ENCODE assay signal across 8 cellular contexts in the genomic region with DNA sequence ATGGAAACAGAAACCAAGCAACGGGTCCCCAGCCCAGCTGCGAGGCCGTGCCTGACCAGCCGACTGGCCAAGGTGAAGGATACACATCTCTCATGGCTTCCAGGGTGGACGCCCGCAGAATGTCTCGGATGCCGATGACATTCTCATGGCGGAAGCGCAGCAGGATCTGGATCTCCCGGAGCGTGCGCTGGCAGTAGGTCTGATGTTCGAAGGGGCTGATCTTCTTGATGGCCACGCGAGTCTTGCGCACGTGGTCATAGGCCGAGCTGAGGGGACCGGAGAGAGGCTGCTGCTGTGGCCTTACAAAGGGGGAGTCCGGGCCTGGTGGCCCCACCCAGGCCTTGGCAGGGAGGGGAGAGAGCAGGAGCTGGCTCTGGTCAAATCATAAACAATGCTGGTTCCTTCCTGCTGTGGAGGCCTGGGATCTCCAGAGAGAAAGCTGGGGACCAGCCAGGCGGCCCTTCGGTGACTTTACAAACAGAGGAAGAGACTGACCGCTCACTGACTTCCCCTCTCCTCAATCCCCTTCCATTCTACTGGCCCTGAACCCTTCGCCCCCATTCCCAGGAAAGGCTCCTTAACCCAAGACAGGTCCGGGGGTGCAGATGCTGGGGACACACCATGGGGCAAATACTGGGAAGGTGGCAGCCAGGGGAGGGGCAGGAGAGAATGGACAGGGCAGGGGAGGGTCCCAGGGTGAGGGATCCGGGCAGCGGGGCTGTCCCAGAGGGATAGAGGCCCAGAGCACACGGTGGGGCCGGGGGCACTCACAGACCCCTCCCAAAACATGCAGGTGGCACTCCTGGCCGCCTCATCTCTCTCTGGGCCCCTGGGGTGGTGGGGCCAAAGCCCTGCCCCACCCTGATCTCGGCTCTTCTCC. TPM values are rescaled to one million over a fixed set of nuclear protein-coding genes. Genes with fewer than 3 reads are reported as not detected.
DNase-seq lines count a peak whose midpoint lies in the region; ATAC-seq and TF ChIP-seq lines count a peak whose summit lies in the region.

No MANE protein-coding gene starts in this region.

- H3K4me3 Mint-ChIP-seq in activated T-cell treated with anti-CD3 and anti-CD28 coated beads, Interleukin-2, amount 50 U/mL, for 72 hours: peak overlapping the region; percentile 95
- H3K4me3 Mint-ChIP-seq in type B pancreatic cell: peak overlapping the region; percentile 89

- H3K36me3 Mint-ChIP-seq in activated T-cell treated with anti-CD3 and anti-CD28 coated beads, Interleukin-2, amount 50 U/mL, for 72 hours (ENCODE audit: insufficient read depth in 2 of 2): peaks cover 0 to 6% of the 10 kb centered on the region in 2 donors
- peaks cover 3% of the 10 kb centered on the region for H3K36me3 Mint-ChIP-seq in type B pancreatic cell

- TF ChIP-seq CTCF in coronary artery (IDR thresholded peaks at IDR 0.05) (no peak), type B pancreatic cell (conservative IDR thresholded peaks at IDR 0.05) (no peak)

- peak overlapping the region; percentile 92 for H3K4me3 ChIP-seq in coronary artery

- peak overlapping the region; percentile 90 for H3K27ac Mint-ChIP-seq in activated T-cell treated with anti-CD3 and anti-CD28 coated beads, Interleukin-2, amount 50 U/mL, for 72 hours
- H3K27ac Mint-ChIP-seq in type B pancreatic cell: peak overlapping the region; percentile 85

- no peaks in the 10 kb centered on the region for H3K27me3 Mint-ChIP-seq in activated T-cell treated with anti-CD3 and anti-CD28 coated beads, Interleukin-2, amount 50 U/mL, for 72 hours (ENCODE audit: low read depth)
- H3K27me3 Mint-ChIP-seq in type B pancreatic cell: no peaks in the 10 kb centered on the region

- ATAC-seq in activated T-cell treated with anti-CD3 and anti-CD28 coated beads, Interleukin-2, amount 50 U/mL, for 72 hours (replicated peaks in 1 of 2): no peak
- no peak for ATAC-seq in GM21576 (IDR thresholded peaks at IDR 0.05; ENCODE audit: unreplicated experiment)

- peaks cover 28% of the 10 kb centered on the region for H3K4me1 Mint-ChIP-seq in activated T-cell treated with anti-CD3 and anti-CD28 coated beads, Interleukin-2, amount 50 U/mL, for 72 hours (ENCODE audit: low read depth)
- H3K4me1 Mint-ChIP-seq in type B pancreatic cell (ENCODE audit: unreplicated experiment): peaks cover 22% of the 10 kb centered on the region

- peak overlapping the region; percentile 64 to 97 for H3K27ac ChIP-seq in coronary artery

- no peak for DNase-seq in activated T-cell treated with anti-CD3 and anti-CD28 coated beads, Interleukin-2, amount 50 U/mL, for 72 hours
- DNase-seq in activated T-cell treated with anti-CD3 and anti-CD28 coated beads for 4 hours: no peak
- DNase-seq in coronary artery (ENCODE audit: low spot score): peak; percentile 81
- peak; percentile 47 for DNase-seq in medulla oblongata (ENCODE audit: extremely low spot score)
- no peak for DNase-seq in type B pancreatic cell (ENCODE audit: extremely low spot score, unreplicated experiment)
- DNase-seq in UCSD-AML1 (lab: John Stamatoyannopoulos, UW; ENCODE audit: unreplicated experiment): no peak
- no peak for DNase-seq in kidney glomerular epithelial cell (lab: John Stamatoyannopoulos, UW)

- H3K9me3 Mint-ChIP-seq in activated T-cell treated with anti-CD3 and anti-CD28 coated beads, Interleukin-2, amount 50 U/mL, for 72 hours: no peaks in the 10 kb centered on the region
- H3K9me3 Mint-ChIP-seq in type B pancreatic cell: no peaks in the 10 kb centered on the region

RNA-seq across cellular contexts. Expression of a gene that starts 1.0 kb away (rescaled TPM):
- total RNA-seq in activated T-cell treated with anti-CD3 and anti-CD28 coated beads, Interleukin-2, amount 50 U/mL, for 72 hours: 100 to 1,000 TPM in 1 of 2 donors, 10 to 100 TPM in 1; 84.8 to 103 TPM
- total RNA-seq in type B pancreatic cell (ENCODE audit: low replicate concordance): 79.6 and 88.0 TPM in 2 replicates

RNA-seq across cellular contexts. Expression of a gene that starts 8.6 kb away (rescaled TPM):
- 10 to 100 TPM; 13.9 to 20.5 TPM for total RNA-seq in activated T-cell treated with anti-CD3 and anti-CD28 coated beads, Interleukin-2, amount 50 U/mL, for 72 hours
- total RNA-seq in type B pancreatic cell (ENCODE audit: low replicate concordance): 19.7 and 23.2 TPM in 2 replicates

RNA-seq across cellular contexts. Expression of a gene that starts 26.0 kb away (rescaled TPM):
- total RNA-seq in activated T-cell treated with anti-CD3 and anti-CD28 coated beads, Interleukin-2, amount 50 U/mL, for 72 hours: 10 to 100 TPM; 60.2 to 77.8 TPM
- 37.9 and 61.9 TPM in 2 replicates for total RNA-seq in type B pancreatic cell (ENCODE audit: low replicate concordance)

RNA-seq across cellular contexts. Expression of a gene that starts 30.3 kb away (rescaled TPM):
- 1 to 10 TPM; 4.2 to 5.8 TPM for total RNA-seq in activated T-cell treated with anti-CD3 and anti-CD28 coated beads, Interleukin-2, amount 50 U/mL, for 72 hours
- total RNA-seq in type B pancreatic cell (ENCODE audit: low replicate concordance): 1.6 TPM in 2 replicates

RNA-seq across cellular contexts. Expression of a gene that starts 46.2 kb away (rescaled TPM):
- 100 to 1,000 TPM; 114 to 124 TPM for total RNA-seq in activated T-cell treated with anti-CD3 and anti-CD28 coated beads, Interleukin-2, amount 50 U/mL, for 72 hours
- 128 and 155 TPM in 2 replicates for total RNA-seq in type B pancreatic cell (ENCODE audit: low replicate concordance)

Comparison
In these comparisons a context has a peak if more than half of its experiments do, and no peak if none do; other contexts are left out.
1. DNase-seq: peak in coronary artery (single experiment) and medulla oblongata (single experiment); none in activated T-cell treated with anti-CD3 and anti-CD28 coated beads, Interleukin-2, amount 50 U/mL, for 72 hours (0 of 2), activated T-cell treated with anti-CD3 and anti-CD28 coated beads for 4 hours (single experiment), type B pancreatic cell (single experiment), UCSD-AML1 (single experiment) and kidney glomerular epithelial cell (single experiment).